7 cellular contexts compared by ENCODE assay signal in the genomic region with DNA sequence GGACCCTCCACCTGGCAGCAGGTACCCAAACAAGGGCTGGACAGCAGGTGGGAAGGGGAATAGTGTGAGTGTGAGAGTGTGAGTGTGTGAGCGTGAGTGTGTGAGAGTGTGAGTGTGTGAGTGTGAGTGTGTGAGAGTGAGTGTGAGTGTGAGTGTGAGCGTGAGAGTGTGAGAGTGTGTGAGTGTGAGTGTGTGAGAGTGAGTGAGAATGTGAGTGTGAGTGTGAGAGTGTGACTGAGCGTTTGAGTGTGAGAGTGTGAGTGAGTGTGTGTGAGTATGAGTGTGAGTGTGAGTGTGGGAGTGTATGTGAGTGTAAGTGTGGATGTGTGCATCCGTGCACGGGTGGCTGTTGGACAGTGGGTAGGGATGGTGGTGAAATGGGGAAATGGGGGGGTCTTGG. TPM values are rescaled to one million over a fixed set of nuclear protein-coding genes. Genes with fewer than 3 reads are reported as not detected.
A peak's percentile ranks its signal among the peaks of the same experiment; 100 is the strongest.
DNase-seq lines count a peak whose midpoint lies in the region; ATAC-seq and TF ChIP-seq lines count a peak whose summit lies in the region.

No MANE protein-coding gene starts in this region.

- RAD21 ChIA-PET in HCT116 (lab: Charles Lee; ENCODE audit: low non-redundant PET in 1 of 2, low total read pairs in 2 of 2, uncharacterized antibody in 2 of 2, unreplicated experiment in 2 of 2): no interaction called here

- H4K20me1 ChIP-seq in HCT116 (ENCODE audit: insufficient read depth): no peaks in the 10 kb centered on the region

- H3K4me1 Mint-ChIP-seq in activated naive CD8-positive, alpha-beta T cell treated with anti-CD3 and anti-CD28 coated beads, Interleukin-2, amount 50 U/mL, for 24 hours: peaks cover 13% of the 10 kb centered on the region

- no peaks in the 10 kb centered on the region for H3K9me3 Mint-ChIP-seq in activated naive CD8-positive, alpha-beta T cell treated with anti-CD3 and anti-CD28 coated beads, Interleukin-2, amount 50 U/mL, for 24 hours

- H3K9ac ChIP-seq in HCT116 (ENCODE audit: low read length) (peak overlapping the region; percentile 28; the same call in 1 of the 2 replicates), iPS-15b (ENCODE audit: low read depth, low read length) (no peak overlapping the region), skeletal muscle satellite cell (ENCODE audit: low read depth, low read length) (peak overlapping the region; percentile 57)

- DNase-seq in HCT116 (ENCODE audit: low read depth, low spot score) (no peak), NCI-H2227 treated with DMSO at 0.1 percent for 48 hours (lab: John Stamatoyannopoulos, UW) (no peak)
- no peak for DNase-seq in activated naive CD8-positive, alpha-beta T cell treated with anti-CD3 and anti-CD28 coated beads, Interleukin-2, amount 50 U/mL, for 24 hours
- no peak for DNase-seq in stimulated activated naive CD4-positive, alpha-beta T cell (lab: John Stamatoyannopoulos, UW)

- no peaks in the 10 kb centered on the region for H3K9me2 ChIP-seq in HCT116 (ENCODE audit: insufficient read depth)

- no peak overlapping the region for H2AFZ ChIP-seq in HCT116 (ENCODE audit: low read depth, low read length, poor library complexity, severe bottlenecking)

- H3K4me3 ChIP-seq in HCT116 (replicated peaks in 1 of 2; ENCODE audit: low read depth in 1 of 2, low read length in 2 of 2): peak overlapping the region; percentile 26 to 32
- peak overlapping the region; percentile 24 for H3K4me3 ChIP-seq in iPS-15b (ENCODE audit: low read depth, low read length)
- peak overlapping the region; percentile 53 for H3K4me3 ChIP-seq in skeletal muscle satellite cell (ENCODE audit: low read length)

- H3K79me2 ChIP-seq in HCT116 (ENCODE audit: insufficient read depth, low read length): no peaks in the 10 kb centered on the region

- H3K36me3 Mint-ChIP-seq in activated naive CD8-positive, alpha-beta T cell treated with anti-CD3 and anti-CD28 coated beads, Interleukin-2, amount 50 U/mL, for 24 hours (ENCODE audit: low read depth): no peaks in the 10 kb centered on the region

- CTCF ChIA-PET in HCT116 (lab: Charles Lee): interaction anchor here (0.5 to 1.1 kb wide), 3 partner anchors 9 to 465 kb away, joined by 4 to 8 read pairs (median 4); no protein-coding TSS in a partner anchor

- H3K27me3 ChIP-seq in HCT116 (ENCODE audit: insufficient read depth, low read length): no peaks in the 10 kb centered on the region
- H3K27me3 ChIP-seq in iPS-15b (ENCODE audit: control insufficient read depth, insufficient read depth, low read length): no peaks in the 10 kb centered on the region
- no peaks in the 10 kb centered on the region for H3K27me3 ChIP-seq in skeletal muscle satellite cell (ENCODE audit: control insufficient read depth, insufficient read depth, low read length)

- no peak for TF ChIP-seq RAD21 in HCT116 (IDR thresholded peaks at IDR 0.05; ENCODE audit: low read depth)

- H3K27ac ChIP-seq in HCT116 (ENCODE audit: low read depth, low read length): peak overlapping the region; percentile 45; the same call in 1 of the 2 replicates

- peaks cover 30 to 61% of the 10 kb centered on the region in 2 experiments for H3K4me1 ChIP-seq in HCT116 (ENCODE audit: control insufficient read depth in 1 of 2, insufficient read depth in 2 of 2, low read length in 2 of 2)
- H3K4me1 ChIP-seq in iPS-15b (ENCODE audit: control insufficient read depth, insufficient read depth, low read length): peaks cover 7% of the 10 kb centered on the region
- H3K4me1 ChIP-seq in skeletal muscle satellite cell (ENCODE audit: control insufficient read depth, insufficient read depth, low read length): peaks cover 49% of the 10 kb centered on the region

- peak overlapping the region; percentile 76 for H3K4me2 ChIP-seq in HCT116 (ENCODE audit: low read length)
- peak overlapping the region; percentile 80 for H3K4me2 ChIP-seq in skeletal muscle satellite cell (ENCODE audit: low read length)

- intact Hi-C loops in HCT116 (cut with micrococcal nuclease): no loop called here

- no peak overlapping the region for H3K27ac Mint-ChIP-seq in activated naive CD8-positive, alpha-beta T cell treated with anti-CD3 and anti-CD28 coated beads, Interleukin-2, amount 50 U/mL, for 24 hours

- POLR2A ChIA-PET in HCT116 (lab: Charles Lee): interaction anchor here (1.1 kb wide), 1 partner anchor 9 kb away, joined by 6 read pairs; no protein-coding TSS in a partner anchor

- no peak for TF ChIP-seq POLR2A in HCT116 (IDR thresholded peaks at IDR 0.05; ENCODE audit: borderline replicate concordance, extremely low read depth, insufficient read depth, insufficient read length)

- BruUV-seq in HCT116 (replicated peaks; lab: Mats Ljungman, UMichigan): no TSS peak

- no peak for TF ChIP-seq CTCF in HCT116 (IDR thresholded peaks at IDR 0.05 in 2 of 3, conservative IDR thresholded peaks at IDR 0.05 in 1 of 3; ENCODE audit: borderline replicate concordance in 1 of 3, insufficient read depth in 1 of 3, low read depth in 2 of 3, low read length in 2 of 3)

- peaks cover 13% of the 10 kb centered on the region for H3K27me3 Mint-ChIP-seq in activated naive CD8-positive, alpha-beta T cell treated with anti-CD3 and anti-CD28 coated beads, Interleukin-2, amount 50 U/mL, for 24 hours

- peak overlapping the region; percentile 33 for H3K4me3 Mint-ChIP-seq in activated naive CD8-positive, alpha-beta T cell treated with anti-CD3 and anti-CD28 coated beads, Interleukin-2, amount 50 U/mL, for 24 hours

- H3K9me3 ChIP-seq in HCT116 (ENCODE audit: control insufficient read depth in 1 of 2, insufficient read depth in 1 of 2, low read depth in 1 of 2, low read length in 2 of 2) (no peaks in the 10 kb centered on the region), iPS-15b (ENCODE audit: control insufficient read depth, insufficient read depth, low read length) (no peaks in the 10 kb centered on the region), skeletal muscle satellite cell (replicated peaks; ENCODE audit: low read length) (no peaks in the 10 kb centered on the region)

- H3K36me3 ChIP-seq in HCT116 (ENCODE audit: control insufficient read depth in 1 of 2, insufficient read depth in 2 of 2, low read length in 2 of 2): no peaks in the 10 kb centered on the region
- H3K36me3 ChIP-seq in iPS-15b (ENCODE audit: control insufficient read depth, insufficient read depth, low read length): no peaks in the 10 kb centered on the region
- H3K36me3 ChIP-seq in skeletal muscle satellite cell (ENCODE audit: insufficient read depth, low read length): no peaks in the 10 kb centered on the region

- no peak for ATAC-seq in HCT116
- ATAC-seq in activated naive CD8-positive, alpha-beta T cell treated with anti-CD3 and anti-CD28 coated beads, Interleukin-2, amount 50 U/mL, for 24 hours: no peak
- ATAC-seq in HG02623 (IDR thresholded peaks at IDR 0.05; ENCODE audit: unreplicated experiment): no peak

TF ChIP-seq in HCT116, 20 proteins besides CTCF, POLR2A, EP300 and RAD21:
- TF ChIP-seq POLR2AphosphoS5 (IDR thresholded peaks at IDR 0.05; ENCODE audit: low read depth, low read length): no peak

RNA-seq across cellular contexts. Expression of a gene that starts 0.4 kb away (rescaled TPM):
- 36.4 TPM for total RNA-seq in HCT116 (2021; ENCODE audit: unreplicated experiment)
- 62.7 and 64.5 TPM in 2 replicates for polyA plus RNA-seq in HCT116 (2012)
- total RNA-seq in skeletal muscle satellite cell (2012; rRNA removed): 6.6 and 15.5 TPM in 2 replicates

RNA-seq across cellular contexts. Expression of a gene that starts 39.3 kb away (rescaled TPM):
- total RNA-seq in HCT116 (2021; ENCODE audit: unreplicated experiment): not detected
- polyA plus RNA-seq in HCT116 (2012): 0.12 TPM in 1 of 2 replicates, not detected in the other
- not detected in 2 replicates for total RNA-seq in skeletal muscle satellite cell (2012; rRNA removed)
